In genomic region chr14:68705741-68706283, GRCh38 we compare ENCODE assay signal across 14 cellular contexts.
DNase-seq lines count a peak whose midpoint lies in the region; ATAC-seq and TF ChIP-seq lines count a peak whose summit lies in the region.
"Had no signal": no experiment of that assay in that cellular context is flagged by ENCODE, and none has a peak within 500 bp of the region (broad histone marks: within the 10 kb centered on the region; RNA-seq: fewer than 3 reads in every experiment).

No MANE protein-coding gene starts in this region.

- peaks cover 20 to 23% of the 10 kb centered on the region in 2 donors for H3K4me1 ChIP-seq in duodenal mucosa (ENCODE audit: control insufficient read depth in 1 of 2, insufficient read depth in 2 of 2, low read length in 2 of 2)
- peaks cover 10% of the 10 kb centered on the region for H3K4me1 ChIP-seq in lower lobe of right lung

- H3K27me3 ChIP-seq in duodenal mucosa (ENCODE audit: control insufficient read depth in 1 of 2, insufficient read depth in 2 of 2, low read length in 2 of 2) (no peaks in the 10 kb centered on the region), lower lobe of right lung (ENCODE audit: low read depth) (no peaks in the 10 kb centered on the region)
- H3K27me3 ChIP-seq: esophagus muscularis mucosa had no signal

- no peak for DNase-seq in Right ventricle myocardium superior
- DNase-seq in left cardiac atrium, result no peak
- DNase-seq in lower lobe of right lung, result no peak
- DNase-seq in ureter (ENCODE audit: low spot score), result peak; percentile 78
- DNase-seq in SIG-M5 treated with dmso at 0.1 percent for 504 hours (lab: John Stamatoyannopoulos, UW; ENCODE audit: unreplicated experiment), result no peak
- no peak for DNase-seq in MV-4-11 (lab: John Stamatoyannopoulos, UW)
- DNase-seq: activated naive CD4-positive, alpha-beta T cell; Kasumi-1; midbrain had no signal

- TF ChIP-seq CTCF in lower lobe of right lung (IDR thresholded peaks at IDR 0.05), result no peak

- H3K4me3 ChIP-seq in duodenal mucosa (ENCODE audit: low read depth in 1 of 2, low read length in 2 of 2), result no peak overlapping the region
- no peak overlapping the region for H3K4me3 ChIP-seq in lower lobe of right lung
- H3K4me3 ChIP-seq: esophagus muscularis mucosa had no signal

- H3K36me3 ChIP-seq in duodenal mucosa (ENCODE audit: control insufficient read depth in 1 of 2, insufficient read depth in 2 of 2, low read length in 2 of 2), result no peaks in the 10 kb centered on the region
- no peaks in the 10 kb centered on the region for H3K36me3 ChIP-seq in lower lobe of right lung
- H3K36me3 ChIP-seq: esophagus muscularis mucosa had no signal

- ATAC-seq in Right ventricle myocardium superior (ENCODE audit: poor library complexity) (peak; percentile 21), left cardiac atrium (no peak), lower lobe of right lung (peak; percentile 48 to 71), HG02678 (IDR thresholded peaks at IDR 0.05; ENCODE audit: unreplicated experiment) (no peak)
- ATAC-seq: Panc1 had no signal

- H3K27ac ChIP-seq in duodenal mucosa (ENCODE audit: low read depth, low read length), result peak overlapping the region; percentile 39
- no peak overlapping the region for H3K27ac ChIP-seq in lower lobe of right lung
- H3K27ac ChIP-seq: parathyroid adenoma had no signal

- no peak overlapping the region for H3K9ac ChIP-seq in duodenal mucosa (ENCODE audit: low read depth in 1 of 2, low read length in 2 of 2)
- H3K9ac ChIP-seq: parathyroid adenoma had no signal

- intact Hi-C loops in Right ventricle myocardium superior (cut with DNase I) (no loop called here), left cardiac atrium (cut with DNase I) (no loop called here), lower lobe of right lung (cut with DNase I) (no loop called here)

- H3K9me3 ChIP-seq in duodenal mucosa (ENCODE audit: control insufficient read depth in 1 of 2, low read length in 2 of 2) (no peaks in the 10 kb centered on the region), lower lobe of right lung (no peaks in the 10 kb centered on the region)
- H3K9me3 ChIP-seq: esophagus muscularis mucosa had no signal

Comparison
In these comparisons a context has a peak if more than half of its experiments do, and no peak if none do; other contexts are left out.
1. ATAC-seq: peak in Right ventricle myocardium superior (single experiment) and lower lobe of right lung (2 of 2); none in left cardiac atrium (0 of 2) and HG02678 (single experiment).